Comparison of ENCODE assay signal across 8 cellular contexts in genomic region chr16:84699712-84700517, GRCh38. TPM values are rescaled to one million over a fixed set of nuclear protein-coding genes. Genes with fewer than 3 reads are reported as not detected.
DNase-seq lines count a peak whose midpoint lies in the region; ATAC-seq and TF ChIP-seq lines count a peak whose summit lies in the region.

Gene USP10 (plus strand): TSS chr16:84700000. CDS start chr16:84700091, 91 bp downstream.

- H3K27me3 ChIP-seq in KMS-11 (ENCODE audit: insufficient read depth, low read depth) (no peaks in the 10 kb centered on the region), foreskin keratinocyte (no peaks in the 10 kb centered on the region), neural progenitor cell (no peaks in the 10 kb centered on the region), stomach smooth muscle (ENCODE audit: control insufficient read depth in 1 of 2, insufficient read depth in 2 of 2, low read length in 2 of 2) (no peaks in the 10 kb centered on the region)

- peak; percentile 19 for DNase-seq in DMS79 (lab: John Stamatoyannopoulos, UW)
- peak; percentile 82 to 89 for DNase-seq in SHP77 (lab: John Stamatoyannopoulos, UW)
- DNase-seq in activated effector memory CD4-positive, alpha-beta T cell treated with anti-CD3 and anti-CD28 coated beads, Interleukin-2, amount 50 U/mL, for 16 hours = peak; percentile 94
- DNase-seq in foreskin keratinocyte = no peak
- DNase-seq in neural progenitor cell (ENCODE audit: low spot score) = peak; percentile 95

- H3K9ac ChIP-seq in KMS-11 (peak within 1 kb of the TSS; percentile 84), neural progenitor cell (peak within 1 kb of the TSS; percentile 93), stomach smooth muscle (ENCODE audit: low read length in 2 of 2) (peak within 1 kb of the TSS; percentile 66 to 75)

- TF ChIP-seq CTCF in KMS-11 (conservative IDR thresholded peaks at IDR 0.05; ENCODE audit: low read depth, low read length) = no peak
- TF ChIP-seq CTCF in foreskin keratinocyte (conservative IDR thresholded peaks at IDR 0.05) = no peak
- no peak for TF ChIP-seq CTCF in neural progenitor cell (IDR thresholded peaks at IDR 0.05)

- ATAC-seq in GM21619 (IDR thresholded peaks at IDR 0.05; ENCODE audit: unreplicated experiment) = peak; percentile 66
- peak; percentile 87 for ATAC-seq in foreskin keratinocyte

- H3K36me3 Mint-ChIP-seq in neural progenitor cell = peaks cover 5% of the 10 kb centered on the region

- H2AFZ ChIP-seq in KMS-11 (ENCODE audit: low read depth) = peak within 1 kb of the TSS; percentile 84
- H2AFZ ChIP-seq in neural progenitor cell (replicated peaks) = peak within 1 kb of the TSS; percentile 96

- peaks cover 5% of the 10 kb centered on the region for H3K27me3 Mint-ChIP-seq in neural progenitor cell (ENCODE audit: insufficient read depth, low read depth)

- H3K79me2 ChIP-seq in KMS-11 (ENCODE audit: insufficient read depth, low read depth) (peaks cover 49% of the 10 kb centered on the region), neural progenitor cell (ENCODE audit: low read depth) (peaks cover 58% of the 10 kb centered on the region)

- no peaks in the 10 kb centered on the region for H3K36me3 ChIP-seq in KMS-11 (ENCODE audit: insufficient read depth)
- no peaks in the 10 kb centered on the region for H3K36me3 ChIP-seq in neural progenitor cell
- H3K36me3 ChIP-seq in stomach smooth muscle (ENCODE audit: control insufficient read depth in 2 of 2, insufficient read depth in 2 of 2, low read length in 2 of 2) = no peaks in the 10 kb centered on the region

- H3K4me1 ChIP-seq in KMS-11 (ENCODE audit: low read depth, poor library complexity, severe bottlenecking) (peaks cover 29% of the 10 kb centered on the region), foreskin keratinocyte (peaks cover 7% of the 10 kb centered on the region), neural progenitor cell (peaks cover 16% of the 10 kb centered on the region), stomach smooth muscle (ENCODE audit: control insufficient read depth, insufficient read depth, low read length) (peaks cover 12% of the 10 kb centered on the region)

- H3K4me2 ChIP-seq in KMS-11 (peak within 1 kb of the TSS; percentile 86), neural progenitor cell (peak within 1 kb of the TSS; percentile 98)

- H3K9me3 Mint-ChIP-seq in neural progenitor cell = no peaks in the 10 kb centered on the region

- peaks cover 10% of the 10 kb centered on the region for H3F3A ChIP-seq in neural progenitor cell (ENCODE audit: low read depth)

- peak within 1 kb of the TSS; percentile 58 for H3K4me3 ChIP-seq in KMS-11 (IDR thresholded peaks at IDR 0.05; ENCODE audit: insufficient read depth, low read depth, low read length)
- peak within 1 kb of the TSS; percentile 76 for H3K4me3 ChIP-seq in neural progenitor cell
- H3K4me3 ChIP-seq in stomach smooth muscle (ENCODE audit: low read length in 2 of 2) = peak within 1 kb of the TSS; percentile 77 to 86

- H3K4me3 Mint-ChIP-seq in neural progenitor cell = peak within 1 kb of the TSS; percentile 100

- peaks cover 40% of the 10 kb centered on the region for H3K4me1 Mint-ChIP-seq in neural progenitor cell

- H4K20me1 ChIP-seq in KMS-11 (ENCODE audit: insufficient read depth) (peaks cover 45% of the 10 kb centered on the region), neural progenitor cell (ENCODE audit: low read depth) (peaks cover 45% of the 10 kb centered on the region)

- no peaks in the 10 kb centered on the region for H3K9me3 ChIP-seq in neural progenitor cell (ENCODE audit: low read depth)
- no peaks in the 10 kb centered on the region for H3K9me3 ChIP-seq in stomach smooth muscle (ENCODE audit: control insufficient read depth in 2 of 2, low read length in 2 of 2)

- H3K27ac ChIP-seq in KMS-11 = peak within 1 kb of the TSS; percentile 62
- peak within 1 kb of the TSS; percentile 86 for H3K27ac ChIP-seq in foreskin keratinocyte
- peak within 1 kb of the TSS; percentile 70 for H3K27ac ChIP-seq in neural progenitor cell
- no peak within 1 kb of the TSS for H3K27ac ChIP-seq in stomach smooth muscle (ENCODE audit: low read length)

- H3K27ac Mint-ChIP-seq in neural progenitor cell = peak within 1 kb of the TSS; percentile 97

RNA-seq across cellular contexts. Expression of gene USP10, which starts in this region (rescaled TPM):
- total RNA-seq in foreskin keratinocyte (86.1 and 88.4 TPM in 2 replicates), neural progenitor cell (ENCODE audit: low replicate concordance) (117 and 130 TPM in 2 replicates)
- 35.6 and 44.9 TPM in 2 replicates for polyA plus RNA-seq in foreskin keratinocyte

Comparison
In these comparisons a context has a peak if more than half of its experiments do, and no peak if none do; other contexts are left out.
1. DNase-seq: peak in DMS79 (single experiment), SHP77 (2 of 2), activated effector memory CD4-positive, alpha-beta T cell treated with anti-CD3 and anti-CD28 coated beads, Interleukin-2, amount 50 U/mL, for 16 hours (single experiment) and neural progenitor cell (single experiment); none in foreskin keratinocyte (0 of 2).
2. Peak in every context shown above with its lines, with median percentiles within 50 percentile points of each other: H3K4me3 ChIP-seq and H3K9ac ChIP-seq.